ENCODE assay signal across 19 cellular contexts in genomic region chr17:58918072-58918471, GRCh38.
DNase-seq lines count a peak whose midpoint lies in the region; ATAC-seq lines count a peak whose summit lies in the region.
"Had no signal": no experiment of that assay in that cellular context is flagged by ENCODE, and none has a peak within 500 bp of the region (broad histone marks: within the 10 kb centered on the region; RNA-seq: fewer than 3 reads in every experiment).

No MANE protein-coding gene starts in this region.

- H3K27ac ChIP-seq in GM23248: no peak overlapping the region
- H3K27ac ChIP-seq: 22Rv1, PC-9 had no signal

- H3K4me1 Mint-ChIP-seq in activated CD8-positive, alpha-beta T cell treated with anti-CD3 and anti-CD28 coated beads, Interleukin-2, amount 10 ng/mL, durations not matched to agents 7 days and 5 days (ENCODE audit: low read depth): peaks cover 5% of the 10 kb centered on the region

- CTCF ChIA-PET in activated CD8-positive, alpha-beta T cell treated with anti-CD3 and anti-CD28 coated beads, Interleukin-2, amount 10 ng/mL, durations not matched to agents 7 days and 5 days (lab: Charles Lee): no interaction called here

- in situ Hi-C loops in GM23248 (cut with MboI): no loop called here

- H3K27ac Mint-ChIP-seq in activated CD8-positive, alpha-beta T cell treated with anti-CD3 and anti-CD28 coated beads, Interleukin-2, amount 10 ng/mL, durations not matched to agents 7 days and 5 days: no peak overlapping the region
- H3K27ac Mint-ChIP-seq: HFFc6 had no signal

- H3K9me2 ChIP-seq in GM23248 (ENCODE audit: insufficient read depth): no peaks in the 10 kb centered on the region
- H3K9me2 ChIP-seq: SK-N-SH had no signal

- 38 to 43% methylated on average over 2 of the region's 2 CpGs for WGBS in GM23248 (ENCODE audit: low coverage in 1 of 2, low lambda C conversion rate in 2 of 2, missing lambda C conversion rate in 2 of 2), 2 experiments

- H3K4me3 ChIP-seq in GM23248: no peak overlapping the region
- H3K4me3 ChIP-seq: PC-9 had no signal

- H3K27me3 Mint-ChIP-seq in activated CD8-positive, alpha-beta T cell treated with anti-CD3 and anti-CD28 coated beads, Interleukin-2, amount 10 ng/mL, durations not matched to agents 7 days and 5 days (ENCODE audit: low read depth): peaks cover 10% of the 10 kb centered on the region

- H3K9me3 ChIP-seq in GM23248 (ENCODE audit: low read depth): no peaks in the 10 kb centered on the region
- H3K9me3 ChIP-seq: SK-N-SH had no signal

- H2AFZ ChIP-seq in GM23248: no peak overlapping the region
- H2AFZ ChIP-seq: PC-9 had no signal

- DNase-seq in NCI-H1092 treated with DMSO at 0.1 percent for 48 hours (lab: John Stamatoyannopoulos, UW) (peak; percentile 3), NCI-H1092 (lab: John Stamatoyannopoulos, UW) (no peak), NCI-H1417 (lab: John Stamatoyannopoulos, UW) (peak; percentile 15 to 80 (median 45)), NCI-H69 (lab: John Stamatoyannopoulos, UW) (peak; percentile 90), iPS-NIHi7 (ENCODE audit: extremely low spot score) (peak; percentile 14), GM23248 (no peak)
- DNase-seq in activated CD8-positive, alpha-beta T cell treated with anti-CD3 and anti-CD28 coated beads, Interleukin-2, amount 10 ng/mL, durations not matched to agents 7 days and 5 days: no peak
- DNase-seq: C1 segment of cervical spinal cord, DMS153, HFFc6, Karpas-422, NCI-H1436, NCI-H2171, NCI-H524 treated with DMSO at 0.1 percent for 48 hours, PC-9, SK-N-SH, T-helper 1 cell had no signal

- H3K36me3 ChIP-seq in GM23248 (ENCODE audit: low read depth): no peaks in the 10 kb centered on the region

- H3K9me3 Mint-ChIP-seq in activated CD8-positive, alpha-beta T cell treated with anti-CD3 and anti-CD28 coated beads, Interleukin-2, amount 10 ng/mL, durations not matched to agents 7 days and 5 days (ENCODE audit: insufficient read depth): peaks cover 2% of the 10 kb centered on the region
- H3K9me3 Mint-ChIP-seq: HFFc6 had no signal

- POLR2A ChIA-PET in activated CD8-positive, alpha-beta T cell treated with anti-CD3 and anti-CD28 coated beads, Interleukin-2, amount 10 ng/mL, durations not matched to agents 7 days and 5 days (lab: Charles Lee): no interaction called here

- no peaks in the 10 kb centered on the region for H3K36me3 Mint-ChIP-seq in activated CD8-positive, alpha-beta T cell treated with anti-CD3 and anti-CD28 coated beads, Interleukin-2, amount 10 ng/mL, durations not matched to agents 7 days and 5 days (ENCODE audit: low read depth)

- no peaks in the 10 kb centered on the region; the same call in 1 of the 2 replicates for H3K27me3 ChIP-seq in GM23248 (replicated peaks; ENCODE audit: insufficient read depth)

- H3K4me2 ChIP-seq in GM23248 (ENCODE audit: unreplicated experiment): no peak overlapping the region
- H3K4me2 ChIP-seq: PC-9, SK-N-SH had no signal

- H4K20me1 ChIP-seq in GM23248 (ENCODE audit: insufficient read depth): no peaks in the 10 kb centered on the region

- H3K79me2 ChIP-seq in GM23248 (ENCODE audit: insufficient read depth): no peaks in the 10 kb centered on the region

- H3K4me3 Mint-ChIP-seq in activated CD8-positive, alpha-beta T cell treated with anti-CD3 and anti-CD28 coated beads, Interleukin-2, amount 10 ng/mL, durations not matched to agents 7 days and 5 days: no peak overlapping the region
- H3K4me3 Mint-ChIP-seq: HFFc6 had no signal

- no peaks in the 10 kb centered on the region for H3K4me1 ChIP-seq in GM23248 (ENCODE audit: insufficient read depth)

- no peaks in the 10 kb centered on the region for H3F3A ChIP-seq in GM23248 (ENCODE audit: insufficient read depth)

- ATAC-seq in activated CD8-positive, alpha-beta T cell treated with anti-CD3 and anti-CD28 coated beads, Interleukin-2, amount 10 ng/mL, durations not matched to agents 7 days and 5 days: no peak
- ATAC-seq in HG02759 (IDR thresholded peaks at IDR 0.05; ENCODE audit: unreplicated experiment): no peak

- no peak overlapping the region for H3K9ac ChIP-seq in GM23248
- H3K9ac ChIP-seq: SK-N-SH had no signal

Comparison
In these comparisons a context has a peak if more than half of its experiments do, and no peak if none do; other contexts are left out.
1. DNase-seq: peak in NCI-H1092 treated with DMSO at 0.1 percent for 48 hours (single experiment), NCI-H1417 (3 of 3), NCI-H69 (single experiment) and iPS-NIHi7 (single experiment); none in NCI-H1092 (single experiment), GM23248 (single experiment) and activated CD8-positive, alpha-beta T cell treated with anti-CD3 and anti-CD28 coated beads, Interleukin-2, amount 10 ng/mL, durations not matched to agents 7 days and 5 days (single experiment).